Comparison of ENCODE assay signal across 8 cellular contexts in genomic region chr18:63237486-63237885, GRCh38.
DNase-seq lines count a peak whose midpoint lies in the region; ATAC-seq, FAIRE-seq and TF ChIP-seq lines count a peak whose summit lies in the region.

No MANE protein-coding gene starts in this region.

- no peaks in the 10 kb centered on the region for H3K36me3 ChIP-seq in GM23338 (ENCODE audit: insufficient read depth)
- H3K36me3 ChIP-seq in keratinocyte (ENCODE audit: control insufficient read depth in 2 of 2, extremely low read depth in 1 of 2, insufficient read depth in 2 of 2, low read length in 2 of 2), result no peaks in the 10 kb centered on the region
- H3K36me3 ChIP-seq in spleen, result peaks cover 0 to 41% (median 0%) of the 10 kb centered on the region in 6 donors

- H3K27me3 Mint-ChIP-seq in GM23338 (ENCODE audit: insufficient read depth, low read depth, poor library complexity) (peaks cover 2% of the 10 kb centered on the region), immature natural killer cell (ENCODE audit: low read depth in 3 of 3) (no peaks in the 10 kb centered on the region)
- no peaks in the 10 kb centered on the region for H3K27me3 Mint-ChIP-seq in activated naive CD8-positive, alpha-beta T cell treated with anti-CD3 and anti-CD28 coated beads, Interleukin-2, amount 50 U/mL, for 24 hours

- H2AFZ ChIP-seq in GM23338 (peak overlapping the region; percentile 43; the same call in 1 of the 2 replicates), keratinocyte (ENCODE audit: control insufficient read depth, low read length) (peak overlapping the region; percentile 93)

- H3K27ac ChIP-seq in GM23338 (ENCODE audit: low read depth) (peak overlapping the region; percentile 51), keratinocyte (ENCODE audit: control insufficient read depth, insufficient read depth, low read length) (peak overlapping the region; percentile 55), spleen (peak overlapping the region in 7 of 8 donors; percentile 62 to 89 (median 81))

- H3K9me3 ChIP-seq in keratinocyte (ENCODE audit: control insufficient read depth, low read depth, low read length) (no peaks in the 10 kb centered on the region), spleen (no peaks in the 10 kb centered on the region)

- TF ChIP-seq CTCF in GM23338 (conservative IDR thresholded peaks at IDR 0.05; ENCODE audit: low read depth in 2 of 2) (no peak), keratinocyte (optimal IDR thresholded peaks at IDR 0.05 in 1 of 3, IDR thresholded peaks at IDR 0.05 in 1 of 3, conservative IDR thresholded peaks at IDR 0.05 in 1 of 3; ENCODE audit: extremely low read depth in 1 of 3, insufficient read depth in 2 of 3, low read length in 3 of 3) (no peak), spleen (IDR thresholded peaks at IDR 0.05 in 8 of 11, conservative IDR thresholded peaks at IDR 0.05 in 3 of 11) (no peak)

- H3K4me3 Mint-ChIP-seq in GM23338 (no peak overlapping the region), immature natural killer cell (no peak overlapping the region)
- H3K4me3 Mint-ChIP-seq in activated naive CD8-positive, alpha-beta T cell treated with anti-CD3 and anti-CD28 coated beads, Interleukin-2, amount 50 U/mL, for 24 hours, result no peak overlapping the region

- H3K4me2 ChIP-seq in GM23338, result peak overlapping the region; percentile 35
- peak overlapping the region; percentile 86 for H3K4me2 ChIP-seq in keratinocyte (ENCODE audit: control insufficient read depth, extremely low read depth, insufficient read depth, low read depth, low read length)

- dilution Hi-C loops in keratinocyte (cut with MboI; ENCODE audit: extremely low pct_ligation_motif_present, low sequenced_read_pairs), result no loop called here

- H3K9me3 Mint-ChIP-seq in GM23338, result no peaks in the 10 kb centered on the region
- peaks cover 22% of the 10 kb centered on the region for H3K9me3 Mint-ChIP-seq in activated naive CD8-positive, alpha-beta T cell treated with anti-CD3 and anti-CD28 coated beads, Interleukin-2, amount 50 U/mL, for 24 hours
- no peaks in the 10 kb centered on the region for H3K9me3 Mint-ChIP-seq in immature natural killer cell

- H3K27ac Mint-ChIP-seq in GM23338 (no peak overlapping the region), immature natural killer cell (no peak overlapping the region)
- peak overlapping the region; percentile 91 for H3K27ac Mint-ChIP-seq in activated naive CD8-positive, alpha-beta T cell treated with anti-CD3 and anti-CD28 coated beads, Interleukin-2, amount 50 U/mL, for 24 hours

- H3K4me1 Mint-ChIP-seq in GM23338, result peaks cover 27% of the 10 kb centered on the region
- H3K4me1 Mint-ChIP-seq in activated naive CD8-positive, alpha-beta T cell treated with anti-CD3 and anti-CD28 coated beads, Interleukin-2, amount 50 U/mL, for 24 hours, result peaks cover 72% of the 10 kb centered on the region
- H3K4me1 Mint-ChIP-seq in immature natural killer cell, result peaks cover 22 to 30% of the 10 kb centered on the region in 2 donors

- 76 to 92% (median 83%) methylated on average over 2 of the region's 2 CpGs for WGBS in spleen, 5 donors

- no peaks in the 10 kb centered on the region for H3K9me2 ChIP-seq in GM23338 (ENCODE audit: insufficient read depth)

- H3K36me3 Mint-ChIP-seq in GM23338 (ENCODE audit: low read depth) (no peaks in the 10 kb centered on the region), immature natural killer cell (peaks cover 5 to 10% (median 8%) of the 10 kb centered on the region in 3 donors)
- H3K36me3 Mint-ChIP-seq in activated naive CD8-positive, alpha-beta T cell treated with anti-CD3 and anti-CD28 coated beads, Interleukin-2, amount 50 U/mL, for 24 hours (ENCODE audit: low read depth), result peaks cover 68% of the 10 kb centered on the region

- H3K79me2 ChIP-seq in GM23338 (replicated peaks; ENCODE audit: insufficient read depth), result no peaks in the 10 kb centered on the region
- no peaks in the 10 kb centered on the region for H3K79me2 ChIP-seq in keratinocyte (ENCODE audit: control insufficient read depth, insufficient read depth, low read length)

- peak; percentile 51 for FAIRE-seq in keratinocyte (lab: Jason Lieb, UNC)

- intact Hi-C loops in spleen (cut with DNase I; ENCODE audit: low total_unique reads), result loop anchor here (10.0 kb wide), 1 partner anchor 77 kb away; the partner anchor contains the start of gene BCL2

- no peak for TF ChIP-seq POLR2A in spleen (IDR thresholded peaks at IDR 0.05)

- no peaks in the 10 kb centered on the region for H3K9me1 ChIP-seq in keratinocyte (ENCODE audit: control insufficient read depth, extremely low read depth, insufficient read depth, low read length)

- H3F3A ChIP-seq in GM23338 (replicated peaks; ENCODE audit: low read depth), result no peaks in the 10 kb centered on the region

- no peaks in the 10 kb centered on the region for H4K20me1 ChIP-seq in GM23338 (replicated peaks; ENCODE audit: insufficient read depth)
- no peaks in the 10 kb centered on the region for H4K20me1 ChIP-seq in keratinocyte (ENCODE audit: control insufficient read depth, extremely low read depth, insufficient read depth, low read length)

- ATAC-seq in GM23338, result no peak
- ATAC-seq in activated naive CD8-positive, alpha-beta T cell treated with anti-CD3 and anti-CD28 coated beads, Interleukin-2, amount 50 U/mL, for 24 hours, result no peak
- ATAC-seq in HG03460 (IDR thresholded peaks at IDR 0.05; ENCODE audit: unreplicated experiment), result no peak

- DNase-seq in GM23338 (ENCODE audit: low spot score) (peak; percentile 4), keratinocyte (ENCODE audit: low read depth, low spot score) (no peak), spleen (no peak), NK-92 (lab: John Stamatoyannopoulos, UW; ENCODE audit: unreplicated experiment) (no peak), immature natural killer cell (no peak)
- no peak for DNase-seq in activated naive CD8-positive, alpha-beta T cell treated with anti-CD3 and anti-CD28 coated beads, Interleukin-2, amount 50 U/mL, for 24 hours
- DNase-seq in activated CD4-positive, CD25-positive, alpha-beta regulatory T cell (lab: John Stamatoyannopoulos, UW), result no peak

- H3K27me3 ChIP-seq in GM23338 (ENCODE audit: insufficient read depth), result no peaks in the 10 kb centered on the region
- no peaks in the 10 kb centered on the region for H3K27me3 ChIP-seq in keratinocyte (ENCODE audit: control insufficient read depth, extremely low read depth, insufficient read depth, low read length)
- H3K27me3 ChIP-seq in spleen (replicated peaks in 1 of 7), result no peaks in the 10 kb centered on the region

- H3K4me1 ChIP-seq in GM23338 (ENCODE audit: insufficient read depth), result peaks cover 25% of the 10 kb centered on the region
- H3K4me1 ChIP-seq in keratinocyte (ENCODE audit: control insufficient read depth, extremely low read depth, insufficient read depth, low read length), result peaks cover 18% of the 10 kb centered on the region
- peaks cover 9 to 75% (median 35%) of the 10 kb centered on the region in 6 donors for H3K4me1 ChIP-seq in spleen

- H3K4me3 ChIP-seq in GM23338, result no peak overlapping the region
- peak overlapping the region in 1 of 3 experiments; percentile 39 for H3K4me3 ChIP-seq in keratinocyte (ENCODE audit: control insufficient read depth in 2 of 3, extremely low read depth in 1 of 3, insufficient read depth in 2 of 3, low read depth in 1 of 3, low read length in 3 of 3)
- H3K4me3 ChIP-seq in spleen, result no peak overlapping the region

- no peak overlapping the region for H3K9ac ChIP-seq in keratinocyte (ENCODE audit: control insufficient read depth, extremely low read depth, insufficient read depth, low read length)

TF ChIP-seq in GM23338, 12 proteins besides CTCF, POLR2A, EP300 and RAD21 (continues in another document):
- TF ChIP-seq NANOG (IDR thresholded peaks at IDR 0.05; ENCODE audit: borderline replicate concordance) (no peak), ZNF331 (CRISPR knock-in tag; IDR thresholded peaks at IDR 0.05; ENCODE audit: low read depth) (no peak), STAT1 (IDR thresholded peaks at IDR 0.05; ENCODE audit: unreplicated experiment) (no peak), EZH2 (IDR thresholded peaks at IDR 0.05; ENCODE audit: low read depth, unreplicated experiment) (no peak), JUNB (IDR thresholded peaks at IDR 0.05; ENCODE audit: unreplicated experiment) (no peak), EZH2phosphoT487 (IDR thresholded peaks at IDR 0.05; ENCODE audit: unreplicated experiment) (no peak), ETS1 (IDR thresholded peaks at IDR 0.05) (no peak)
